Comparison of ENCODE assay signal across 20 cellular contexts in genomic region chr7:66964391-66964790, GRCh38. TPM values are rescaled to one million over a fixed set of nuclear protein-coding genes. Genes with fewer than 3 reads are reported as not detected.
DNase-seq lines count a peak whose midpoint lies in the region; ATAC-seq and TF ChIP-seq lines count a peak whose summit lies in the region.
"Had no signal": no experiment of that assay in that cellular context is flagged by ENCODE, and none has a peak within 500 bp of the region (broad histone marks: within the 10 kb centered on the region; RNA-seq: fewer than 3 reads in every experiment).

No MANE protein-coding gene starts in this region.

- TF ChIP-seq CTCF in astrocyte of the spinal cord (IDR thresholded peaks at IDR 0.05; ENCODE audit: low read depth, low read length) = no peak
- TF ChIP-seq CTCF in foreskin fibroblast (IDR thresholded peaks at IDR 0.05; ENCODE audit: low read depth, low read length) = no peak

- no peaks in the 10 kb centered on the region for H3K27me3 Mint-ChIP-seq in activated CD4-positive, alpha-beta T cell treated with anti-CD3 and anti-CD28 coated beads, Interleukin-2, amount 10 ng/mL, durations not matched to agents 7 days and 5 days
- H3K27me3 Mint-ChIP-seq: activated naive CD8-positive, alpha-beta T cell treated with anti-CD3 and anti-CD28 coated beads, Interleukin-2, amount 10 ng/mL, durations not matched to agents 7 days and 5 days; dendritic cell treated with granulocyte-macrophage colony-stimulating factor and Interleukin-4, amounts not matched to agents 40 ng/mL and 50 ng/mL, for 4 days had no signal

- no peaks in the 10 kb centered on the region for H3K9me3 Mint-ChIP-seq in activated CD4-positive, alpha-beta T cell treated with anti-CD3 and anti-CD28 coated beads, Interleukin-2, amount 10 ng/mL, durations not matched to agents 7 days and 5 days
- H3K9me3 Mint-ChIP-seq: activated naive CD8-positive, alpha-beta T cell treated with anti-CD3 and anti-CD28 coated beads, Interleukin-2, amount 10 ng/mL, durations not matched to agents 7 days and 5 days; activated T-helper 2 cell treated with anti-CD3 and anti-CD28 coated beads, Interferon-gamma antibody, Interleukin-2, Interleukin-4, amounts not matched to agents 10 μg/mL and 5 μg/mL and 100 μg/mL, durations not matched to agents 14 hours and 24 hours and 36 hours; dendritic cell treated with granulocyte-macrophage colony-stimulating factor and Interleukin-4, amounts not matched to agents 40 ng/mL and 50 ng/mL, for 4 days had no signal

- POLR2A ChIA-PET in activated CD4-positive, alpha-beta T cell treated with anti-CD3 and anti-CD28 coated beads, Interleukin-2, amount 10 ng/mL, durations not matched to agents 7 days and 5 days (lab: Charles Lee) = no interaction called here

- in situ Hi-C loops in astrocyte of the spinal cord (cut with HindIII; ENCODE audit: low sequenced_read_pairs) = no loop called here

- CTCF ChIA-PET in activated CD4-positive, alpha-beta T cell treated with anti-CD3 and anti-CD28 coated beads, Interleukin-2, amount 10 ng/mL, durations not matched to agents 7 days and 5 days (lab: Charles Lee) = interaction anchor here (0.7 kb wide), 1 partner anchor 139 kb away, joined by 3 read pairs; no protein-coding TSS in a partner anchor

- peaks cover 10% of the 10 kb centered on the region for H3K36me3 Mint-ChIP-seq in activated CD4-positive, alpha-beta T cell treated with anti-CD3 and anti-CD28 coated beads, Interleukin-2, amount 10 ng/mL, durations not matched to agents 7 days and 5 days (ENCODE audit: low read depth)

- peak overlapping the region; percentile 36 for H3K27ac Mint-ChIP-seq in activated CD4-positive, alpha-beta T cell treated with anti-CD3 and anti-CD28 coated beads, Interleukin-2, amount 10 ng/mL, durations not matched to agents 7 days and 5 days
- H3K27ac Mint-ChIP-seq: activated naive CD8-positive, alpha-beta T cell treated with anti-CD3 and anti-CD28 coated beads, Interleukin-2, amount 10 ng/mL, durations not matched to agents 7 days and 5 days; activated T-helper 2 cell treated with anti-CD3 and anti-CD28 coated beads, Interferon-gamma antibody, Interleukin-2, Interleukin-4, amounts not matched to agents 10 μg/mL and 5 μg/mL and 100 μg/mL, durations not matched to agents 14 hours and 24 hours and 36 hours; dendritic cell treated with granulocyte-macrophage colony-stimulating factor and Interleukin-4, amounts not matched to agents 40 ng/mL and 50 ng/mL, for 4 days had no signal

- no peak for DNase-seq in activated CD4-positive, alpha-beta T cell treated with anti-CD3 and anti-CD28 coated beads, Interleukin-2, amount 10 ng/mL, durations not matched to agents 7 days and 5 days
- DNase-seq in activated CD4-positive, alpha-beta T cell treated with anti-CD3 and anti-CD28 coated beads for 1 hour = no peak
- DNase-seq in astrocyte of the spinal cord (ENCODE audit: low read depth, low spot score) (peak; percentile 31), foreskin fibroblast (peak; percentile 68 to 85), HT-29 (ENCODE audit: low spot score) (no peak)
- DNase-seq: 8988T; activated CD4-positive, alpha-beta T cell treated with anti-CD3 and anti-CD28 coated beads for 48 hours; activated naive CD8-positive, alpha-beta T cell treated with anti-CD3 and anti-CD28 coated beads, Interleukin-2, amount 10 ng/mL, durations not matched to agents 7 days and 5 days; C1 segment of cervical spinal cord; gastrocnemius medialis; NCI-H1105 treated with DMSO at 0.1 percent for 48 hours; NCI-H524; stimulated activated CD8-positive, alpha-beta memory T cell treated with anti-CD3 and anti-CD28 coated beads, Interleukin-4, amount 100 ng/mL, for 48 hours had no signal

- no peaks in the 10 kb centered on the region for H3K4me1 Mint-ChIP-seq in activated CD4-positive, alpha-beta T cell treated with anti-CD3 and anti-CD28 coated beads, Interleukin-2, amount 10 ng/mL, durations not matched to agents 7 days and 5 days

- H3K4me3 ChIP-seq in astrocyte of the spinal cord (ENCODE audit: low read depth, low read length) (no peak overlapping the region), foreskin fibroblast (ENCODE audit: low read depth in 1 of 2, low read length in 2 of 2) (no peak overlapping the region)
- H3K4me3 ChIP-seq: breast epithelium, gastrocnemius medialis, lung had no signal

- no peak overlapping the region for H3K4me3 Mint-ChIP-seq in activated CD4-positive, alpha-beta T cell treated with anti-CD3 and anti-CD28 coated beads, Interleukin-2, amount 10 ng/mL, durations not matched to agents 7 days and 5 days
- H3K4me3 Mint-ChIP-seq: activated naive CD8-positive, alpha-beta T cell treated with anti-CD3 and anti-CD28 coated beads, Interleukin-2, amount 10 ng/mL, durations not matched to agents 7 days and 5 days; dendritic cell treated with granulocyte-macrophage colony-stimulating factor and Interleukin-4, amounts not matched to agents 40 ng/mL and 50 ng/mL, for 4 days had no signal

- no peak for ATAC-seq in GM19397 (IDR thresholded peaks at IDR 0.05; ENCODE audit: unreplicated experiment)
- no peak for ATAC-seq in GM18870 (IDR thresholded peaks at IDR 0.05; ENCODE audit: unreplicated experiment)
- ATAC-seq in HG03378 (IDR thresholded peaks at IDR 0.05; ENCODE audit: unreplicated experiment) = no peak
- ATAC-seq: gastrocnemius medialis had no signal

RNA-seq across cellular contexts. Expression of gene SBDS, which starts 31.0 kb away (rescaled TPM):
- total RNA-seq in activated CD4-positive, alpha-beta T cell treated with anti-CD3 and anti-CD28 coated beads, Interleukin-2, amount 10 ng/mL, durations not matched to agents 7 days and 5 days = 10 to 100 TPM; 34.2 to 37.8 TPM
- total RNA-seq in HT-29 (2014; rRNA removed; shearing (Covaris generic)) = 58.4 and 63.7 TPM in 2 replicates

RNA-seq across cellular contexts. Expression of gene TYW1, which starts 32.2 kb away (rescaled TPM):
- total RNA-seq in activated CD4-positive, alpha-beta T cell treated with anti-CD3 and anti-CD28 coated beads, Interleukin-2, amount 10 ng/mL, durations not matched to agents 7 days and 5 days = 10 to 100 TPM; 15.4 to 16.4 TPM
- total RNA-seq in HT-29 (2014; rRNA removed; shearing (Covaris generic)) = 19.0 and 19.5 TPM in 2 replicates

RNA-seq across cellular contexts. Expression of gene TMEM248, which starts 43.4 kb away (rescaled TPM):
- 100 to 1,000 TPM in 1 of 2 experiments, 10 to 100 TPM in 1; 85.0 to 104 TPM for total RNA-seq in activated CD4-positive, alpha-beta T cell treated with anti-CD3 and anti-CD28 coated beads, Interleukin-2, amount 10 ng/mL, durations not matched to agents 7 days and 5 days
- total RNA-seq in HT-29 (2014; rRNA removed; shearing (Covaris generic)) = 104 and 140 TPM in 2 replicates

Comparison
In these comparisons a context has a peak if more than half of its experiments do, and no peak if none do; other contexts are left out.
1. DNase-seq: peak in astrocyte of the spinal cord (single experiment) and foreskin fibroblast (2 of 2); none in activated CD4-positive, alpha-beta T cell treated with anti-CD3 and anti-CD28 coated beads, Interleukin-2, amount 10 ng/mL, durations not matched to agents 7 days and 5 days (single experiment), activated CD4-positive, alpha-beta T cell treated with anti-CD3 and anti-CD28 coated beads for 1 hour (single experiment) and HT-29 (single experiment).